In genomic region chr1:205270764-205271163, GRCh38 we compare ENCODE assay signal across 9 cellular contexts. TPM values are rescaled to one million over a fixed set of nuclear protein-coding genes. Genes with fewer than 3 reads are reported as not detected.
DNase-seq lines count a peak whose midpoint lies in the region; ATAC-seq and TF ChIP-seq lines count a peak whose summit lies in the region.
"Had no signal": no experiment of that assay in that cellular context is flagged by ENCODE, and none has a peak within 500 bp of the region (broad histone marks: within the 10 kb centered on the region; RNA-seq: fewer than 3 reads in every experiment).

No MANE protein-coding gene starts in this region.

- H3K4me3 ChIP-seq in gastrocnemius medialis (no peak overlapping the region), SJCRH30 (no peak overlapping the region), sigmoid colon (no peak overlapping the region)

- H3K4me1 ChIP-seq in foreskin keratinocyte (peaks cover 6% of the 10 kb centered on the region), gastrocnemius medialis (peaks cover 29 to 43% of the 10 kb centered on the region in 2 donors), SJCRH30 (peaks cover 13% of the 10 kb centered on the region), sigmoid colon (peaks cover 0 to 16% (median 13%) of the 10 kb centered on the region in 4 donors)

- H3K27me3 ChIP-seq in foreskin keratinocyte (no peaks in the 10 kb centered on the region), gastrocnemius medialis (no peaks in the 10 kb centered on the region), SJCRH30 (no peaks in the 10 kb centered on the region), sigmoid colon (no peaks in the 10 kb centered on the region)

- TF ChIP-seq POLR2A in gastrocnemius medialis (IDR thresholded peaks at IDR 0.05) (peak in 1 of 2 donors; percentile 9), sigmoid colon (IDR thresholded peaks at IDR 0.05) (no peak)

- intact Hi-C loops in gastrocnemius medialis (cut with DNase I; ENCODE audit: low total_unique reads): no loop called here
- intact Hi-C loops in sigmoid colon (cut with DNase I): no loop called here

- H3K9me3 ChIP-seq in gastrocnemius medialis (no peaks in the 10 kb centered on the region), SJCRH30 (replicated peaks) (no peaks in the 10 kb centered on the region), sigmoid colon (no peaks in the 10 kb centered on the region)

- DNase-seq in NCI-H1417 (lab: John Stamatoyannopoulos, UW) (peak in 2 of 3 experiments; percentile 15 to 53), NCI-H1417 treated with DMSO at 0.1 percent for 48 hours (lab: John Stamatoyannopoulos, UW) (no peak), SHP77 treated with DMSO at 0.1 percent for 48 hours (lab: John Stamatoyannopoulos, UW) (peak; percentile 40), foreskin keratinocyte (peak; percentile 55 to 82), gastrocnemius medialis (peak; percentile 68 to 80), SJCRH30 (no peak), sigmoid colon (no peak), NCI-H2227 treated with DMSO at 0.1 percent for 48 hours (lab: John Stamatoyannopoulos, UW) (no peak)

- in situ Hi-C loops in gastrocnemius medialis (cut with MboI; ENCODE audit: low sequenced_read_pairs in 4 of 4): loop anchor here in 2 of 4 donors (5.0 to 25.0 kb wide), 2 partner anchors 57 to 283 kb away; no protein-coding TSS in a partner anchor

- no peak for TF ChIP-seq EP300 in sigmoid colon (IDR thresholded peaks at IDR 0.05)

- peak overlapping the region; percentile 28 for H3K27ac ChIP-seq in foreskin keratinocyte
- peak overlapping the region; percentile 77 to 91 (median 82) for H3K27ac ChIP-seq in gastrocnemius medialis
- H3K27ac ChIP-seq in SJCRH30: no peak overlapping the region
- H3K27ac ChIP-seq in sigmoid colon: no peak overlapping the region
- H3K27ac ChIP-seq: 22Rv1 had no signal

- ATAC-seq in foreskin keratinocyte (peak; percentile 63), gastrocnemius medialis (peak; percentile 84 to 88)

- no peak for TF ChIP-seq CTCF in foreskin keratinocyte (conservative IDR thresholded peaks at IDR 0.05)
- no peak for TF ChIP-seq CTCF in gastrocnemius medialis (IDR thresholded peaks at IDR 0.05 in 4 of 5, conservative IDR thresholded peaks at IDR 0.05 in 1 of 5)
- no peak for TF ChIP-seq CTCF in sigmoid colon (IDR thresholded peaks at IDR 0.05)

- H3K36me3 ChIP-seq in gastrocnemius medialis: peaks cover 0 to 5% of the 10 kb centered on the region in 2 donors
- H3K36me3 ChIP-seq in SJCRH30: no peaks in the 10 kb centered on the region
- H3K36me3 ChIP-seq in sigmoid colon: peaks cover 0 to 20% (median 6%) of the 10 kb centered on the region in 4 donors

- WGBS in sigmoid colon, 2 donors: 56 to 66% methylated on average over 8 of the region's 8 CpGs

RNA-seq across cellular contexts. Expression of gene TMCC2, which starts 43.0 kb away (rescaled TPM):
- 1.7 and 1.8 TPM in 2 replicates for total RNA-seq in foreskin keratinocyte
- 1.4 and 1.5 TPM in 2 replicates for polyA plus RNA-seq in foreskin keratinocyte
- total RNA-seq in gastrocnemius medialis: 1 to 10 TPM; 1.1 to 7.6 (median 5.6) TPM
- total RNA-seq in SJCRH30 (2014; rRNA removed; shearing (Covaris generic)): 5.2 and 5.5 TPM in 2 replicates
- total RNA-seq in sigmoid colon: 1 to 10 TPM; 4.3 to 6.4 (median 5.6) TPM
- polyA plus RNA-seq in sigmoid colon: 1 to 10 TPM in 1 of 3 donors, not detected in 2; 1.1 TPM

RNA-seq across cellular contexts. Expression of gene NUAK2, which starts 50.8 kb away (rescaled TPM):
- total RNA-seq in foreskin keratinocyte (15.1 and 21.6 TPM in 2 replicates), gastrocnemius medialis (1 to 10 TPM in 1 of 4 donors, under 1 TPM in 3; 0.42 to 1.9 (median 0.58) TPM), sigmoid colon (1 to 10 TPM in 1 of 4 donors, under 1 TPM in 3; 0.28 to 1.5 (median 0.69) TPM)
- polyA plus RNA-seq in foreskin keratinocyte (9.5 and 12.4 TPM in 2 replicates), sigmoid colon (10 to 100 TPM; 13.9 to 15.0 (median 14.3) TPM)
- total RNA-seq in SJCRH30 (2014; rRNA removed; shearing (Covaris generic)): 2.1 and 2.2 TPM in 2 replicates

RNA-seq across cellular contexts. Expression of gene DSTYK, which starts 59.3 kb away (rescaled TPM):
- total RNA-seq in foreskin keratinocyte (8.2 and 8.8 TPM in 2 replicates), gastrocnemius medialis (10 to 100 TPM; 12.2 to 15.8 (median 13.9) TPM), sigmoid colon (10 to 100 TPM in 3 of 4 donors, 1 to 10 TPM in 1; 9.1 to 13.3 (median 12.7) TPM)
- polyA plus RNA-seq in foreskin keratinocyte (2.4 and 2.9 TPM in 2 replicates), sigmoid colon (1 to 10 TPM; 1.6 to 3.8 (median 2.4) TPM)
- total RNA-seq in SJCRH30 (2014; rRNA removed; shearing (Covaris generic)): 9.2 TPM in 2 replicates

Comparison
In these comparisons a context has a peak if more than half of its experiments do, and no peak if none do; other contexts are left out.
1. DNase-seq: peak in NCI-H1417 (2 of 3), SHP77 treated with DMSO at 0.1 percent for 48 hours (single experiment), foreskin keratinocyte (2 of 2) and gastrocnemius medialis (2 of 2); none in NCI-H1417 treated with DMSO at 0.1 percent for 48 hours (single experiment), SJCRH30 (0 of 2), sigmoid colon (single experiment) and NCI-H2227 treated with DMSO at 0.1 percent for 48 hours (single experiment).
2. H3K27ac ChIP-seq: peak in foreskin keratinocyte (single experiment) and gastrocnemius medialis (4 of 4); none in SJCRH30 (single experiment) and sigmoid colon (0 of 4).